14 cellular contexts compared by ENCODE assay signal in genomic region chr1:11178021-11179015, GRCh38. TPM values are rescaled to one million over a fixed set of nuclear protein-coding genes. Genes with fewer than 3 reads are reported as not detected.
A peak's percentile ranks its signal among the peaks of the same experiment; 100 is the strongest.
DNase-seq lines count a peak whose midpoint lies in the region; ATAC-seq, FAIRE-seq and TF ChIP-seq lines count a peak whose summit lies in the region.
"Had no signal": no experiment of that assay in that cellular context is flagged by ENCODE, and none has a peak within 500 bp of the region (broad histone marks: within the 10 kb centered on the region; RNA-seq: fewer than 3 reads in every experiment).

No MANE protein-coding gene starts in this region.

- peak; percentile 30 for DNase-seq in AG08395 (ENCODE audit: low spot score)
- peak; percentile 21 for DNase-seq in NCI-H146 (lab: John Stamatoyannopoulos, UW)
- DNase-seq in astrocyte (ENCODE audit: low read depth) = peak; percentile 18
- DNase-seq in iPS-NIHi11 (ENCODE audit: low spot score) = peak; percentile 28
- no peak for DNase-seq in NCI-H2029 (lab: John Stamatoyannopoulos, UW)
- no peak for DNase-seq in colonic mucosa
- DNase-seq in inferior parietal cortex (ENCODE audit: extremely low spot score) = no peak
- DNase-seq: EL; Kasumi-1; NCI-H526; stimulated activated naive CD8-positive, alpha-beta T cell treated with anti-CD3 and anti-CD28 coated beads, Interleukin-15, amount 100 ng/mL, for 72 hours; SW 1271 had no signal

- peaks cover 11% of the 10 kb centered on the region for H3K36me3 Mint-ChIP-seq in astrocyte (ENCODE audit: low read depth, unreplicated experiment)

- TF ChIP-seq CTCF in astrocyte (IDR thresholded peaks at IDR 0.05; ENCODE audit: insufficient read depth, low read depth, low read length) (no peak), colonic mucosa (IDR thresholded peaks at IDR 0.05) (no peak)

- no peak overlapping the region for H3K4me3 Mint-ChIP-seq in astrocyte (ENCODE audit: unreplicated experiment)
- H3K4me3 Mint-ChIP-seq: activated naive CD8-positive, alpha-beta T cell; stimulated activated naive CD8-positive, alpha-beta T cell treated with anti-CD3 and anti-CD28 coated beads, Interleukin-15, amount 100 ng/mL, for 72 hours had no signal

- H3K27ac ChIP-seq in astrocyte (ENCODE audit: low read depth, low read length) = no peak overlapping the region
- no peak overlapping the region for H3K27ac ChIP-seq in colonic mucosa

- H3K4me3 ChIP-seq in astrocyte (ENCODE audit: insufficient read depth, low read depth, low read length) (no peak overlapping the region), colonic mucosa (no peak overlapping the region)

- H3K27ac Mint-ChIP-seq in astrocyte (ENCODE audit: unreplicated experiment) = no peak overlapping the region
- H3K27ac Mint-ChIP-seq: activated naive CD8-positive, alpha-beta T cell had no signal

- no peak overlapping the region for H3K4me2 ChIP-seq in astrocyte (ENCODE audit: low read length)

- H3K9me3 ChIP-seq in astrocyte (ENCODE audit: insufficient read depth, low read depth, low read length) = no peaks in the 10 kb centered on the region
- H3K9me3 ChIP-seq in colonic mucosa = no peaks in the 10 kb centered on the region

- H3K27me3 Mint-ChIP-seq in astrocyte (ENCODE audit: low read depth, unreplicated experiment) = no peaks in the 10 kb centered on the region
- H3K27me3 Mint-ChIP-seq: activated naive CD8-positive, alpha-beta T cell; stimulated activated naive CD8-positive, alpha-beta T cell treated with anti-CD3 and anti-CD28 coated beads, Interleukin-15, amount 100 ng/mL, for 72 hours had no signal

- H2AFZ ChIP-seq in astrocyte (ENCODE audit: low read depth, low read length) = no peak overlapping the region

- H3K9me3 Mint-ChIP-seq in astrocyte (ENCODE audit: unreplicated experiment) = no peaks in the 10 kb centered on the region
- H3K9me3 Mint-ChIP-seq: stimulated activated naive CD8-positive, alpha-beta T cell treated with anti-CD3 and anti-CD28 coated beads, Interleukin-15, amount 100 ng/mL, for 72 hours had no signal

- H3K9ac ChIP-seq in astrocyte (ENCODE audit: low read length) (no peak overlapping the region), colonic mucosa (ENCODE audit: low read depth in 2 of 2, low read length in 2 of 2) (no peak overlapping the region)

- ATAC-seq in HG02759 (IDR thresholded peaks at IDR 0.05; ENCODE audit: unreplicated experiment) = no peak
- ATAC-seq: stimulated activated naive CD8-positive, alpha-beta T cell treated with anti-CD3 and anti-CD28 coated beads, Interleukin-15, amount 100 ng/mL, for 72 hours had no signal

- intact Hi-C loops in colonic mucosa (cut with DNase I) = no loop called here

- peaks cover 50% of the 10 kb centered on the region for H3K4me1 Mint-ChIP-seq in astrocyte (ENCODE audit: low read depth, unreplicated experiment)
- H3K4me1 Mint-ChIP-seq: stimulated activated naive CD8-positive, alpha-beta T cell treated with anti-CD3 and anti-CD28 coated beads, Interleukin-15, amount 100 ng/mL, for 72 hours had no signal

- H4K20me1 ChIP-seq in astrocyte (ENCODE audit: insufficient read depth, low read length) = peaks cover 14% of the 10 kb centered on the region

- H3K36me3 ChIP-seq in astrocyte (ENCODE audit: insufficient read depth, low read length) = no peaks in the 10 kb centered on the region
- H3K36me3 ChIP-seq in colonic mucosa = no peaks in the 10 kb centered on the region

- H3K4me1 ChIP-seq in astrocyte (ENCODE audit: insufficient read depth, low read length) (peaks cover 23% of the 10 kb centered on the region), colonic mucosa (no peaks in the 10 kb centered on the region)

- no peak for FAIRE-seq in astrocyte (lab: Jason Lieb, UNC)

- no peaks in the 10 kb centered on the region for H3K27me3 ChIP-seq in astrocyte (ENCODE audit: insufficient read depth, low read length)
- H3K27me3 ChIP-seq in colonic mucosa = no peaks in the 10 kb centered on the region

- no peaks in the 10 kb centered on the region for H3K79me2 ChIP-seq in astrocyte (ENCODE audit: insufficient read depth, low read length)

RNA-seq across cellular contexts. Expression of gene ANGPTL7, which starts 10.8 kb away (rescaled TPM):
- total RNA-seq in astrocyte (0.70 and 0.86 TPM in 2 replicates), colonic mucosa (1 to 10 TPM in 1 of 2 donors, not detected in 1; 1.0 TPM)

Comparison
In these comparisons a context has a peak if more than half of its experiments do, and no peak if none do; other contexts are left out.
1. DNase-seq: peak in AG08395 (single experiment), NCI-H146 (single experiment), astrocyte (single experiment) and iPS-NIHi11 (single experiment); none in NCI-H2029 (single experiment), colonic mucosa (single experiment) and inferior parietal cortex (single experiment).